ENCODE assay signal across 21 cellular contexts in the genomic region with DNA sequence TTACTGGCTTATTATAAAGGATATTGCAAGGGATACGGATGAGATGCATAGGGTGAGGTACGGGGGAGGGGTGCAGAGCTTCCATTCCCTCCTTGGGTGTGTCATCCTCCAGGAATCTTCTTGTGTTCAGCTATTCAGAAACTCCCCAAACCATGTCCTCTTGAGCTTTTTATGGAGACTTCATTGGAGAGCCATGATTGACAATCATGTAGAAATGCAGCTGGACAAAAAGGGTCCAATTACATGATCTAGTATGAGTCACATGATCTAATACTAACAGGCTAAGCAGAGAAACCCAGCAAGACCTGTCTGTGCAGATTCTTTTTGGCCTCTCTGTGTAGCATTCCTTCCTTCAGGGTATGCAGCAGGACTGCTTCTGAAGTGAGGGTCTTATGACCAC. TPM values are rescaled to one million over a fixed set of nuclear protein-coding genes. Genes with fewer than 3 reads are reported as not detected.
DNase-seq lines count a peak whose midpoint lies in the region; ATAC-seq and TF ChIP-seq lines count a peak whose summit lies in the region.
"Had no signal": no experiment of that assay in that cellular context is flagged by ENCODE, and none has a peak within 500 bp of the region (broad histone marks: within the 10 kb centered on the region; RNA-seq: fewer than 3 reads in every experiment).

No MANE protein-coding gene starts in this region.

- ATAC-seq in RWPE2 (ENCODE audit: low read depth) (peak; percentile 94), GM21515 (IDR thresholded peaks at IDR 0.05; ENCODE audit: unreplicated experiment) (no peak)
- ATAC-seq: sciatic nerve had no signal

- no peaks in the 10 kb centered on the region for H3K79me2 ChIP-seq in smooth muscle cell (ENCODE audit: low read depth)

- no peak overlapping the region for H2AFZ ChIP-seq in smooth muscle cell (ENCODE audit: low read depth)

- no peak for TF ChIP-seq CTCF in RWPE2 (IDR thresholded peaks at IDR 0.05; ENCODE audit: poor library complexity, severe bottlenecking)
- TF ChIP-seq CTCF in foreskin fibroblast (IDR thresholded peaks at IDR 0.05; ENCODE audit: low read depth, low read length): no peak
- no peak for TF ChIP-seq CTCF in smooth muscle cell (IDR thresholded peaks at IDR 0.05; ENCODE audit: borderline replicate concordance, insufficient read depth, poor library complexity, severe bottlenecking)
- no peak for TF ChIP-seq CTCF in dorsolateral prefrontal cortex (IDR thresholded peaks at IDR 0.05 in 54 of 56, conservative IDR thresholded peaks at IDR 0.05 in 2 of 56; ENCODE audit: low read depth in 1 of 56, partially characterized antibody in 56 of 56)

- H4K20me1 ChIP-seq in smooth muscle cell (ENCODE audit: low read depth): no peaks in the 10 kb centered on the region

- H3K9me3 ChIP-seq in RWPE2 (ENCODE audit: severe bottlenecking) (no peaks in the 10 kb centered on the region), smooth muscle cell (replicated peaks; ENCODE audit: low read depth) (no peaks in the 10 kb centered on the region)
- H3K9me3 ChIP-seq: neutrophil, testis had no signal

- H3K27ac ChIP-seq in RWPE2 (ENCODE audit: poor library complexity, severe bottlenecking) (peak overlapping the region; percentile 38), smooth muscle cell (ENCODE audit: low read depth) (peak overlapping the region; percentile 18), dorsolateral prefrontal cortex (no peak overlapping the region)
- H3K27ac ChIP-seq: C4-2B, neutrophil, SK-N-MC, testis had no signal

- WGBS in smooth muscle cell (ENCODE audit: low lambda C conversion rate): 28% methylated on average over 2 of the region's 2 CpGs

- DNase-seq in HS-5 (ENCODE audit: low read depth) (peak; percentile 23), RWPE2 (ENCODE audit: low spot score) (no peak), foreskin fibroblast (peak; percentile 29 to 66), smooth muscle cell (lab: John Stamatoyannopoulos, UW; ENCODE audit: unreplicated experiment) (no peak), dorsolateral prefrontal cortex (no peak), G401 (ENCODE audit: low spot score) (no peak)
- DNase-seq: activated CD4-positive, alpha-beta memory T cell treated with anti-CD3 and anti-CD28 coated beads for 36 hours; DND-41; H9; immature natural killer cell; midbrain; NCI-H1105; stimulated activated CD4-positive, alpha-beta T cell treated with anti-CD3 and anti-CD28 coated beads, Interleukin-4, amount 100 ng/mL, for 1 hour; stimulated activated CD8-positive, alpha-beta memory T cell treated with anti-CD3 and anti-CD28 coated beads, Interleukin-4, amount 100 ng/mL, for 48 hours; testis had no signal

- no peaks in the 10 kb centered on the region for H3F3A ChIP-seq in smooth muscle cell (ENCODE audit: low read depth)

- intact Hi-C loops in dorsolateral prefrontal cortex (cut with DNase I): no loop called here

- H3K9ac ChIP-seq in smooth muscle cell (ENCODE audit: low read depth): no peak overlapping the region

- H3K36me3 ChIP-seq in RWPE2 (ENCODE audit: low read depth) (no peaks in the 10 kb centered on the region), smooth muscle cell (ENCODE audit: low read depth) (no peaks in the 10 kb centered on the region)
- H3K36me3 ChIP-seq: neutrophil had no signal

- H3K4me1 ChIP-seq in RWPE2 (ENCODE audit: insufficient read depth, poor library complexity, severe bottlenecking): peaks cover 28% of the 10 kb centered on the region
- H3K4me1 ChIP-seq in smooth muscle cell (ENCODE audit: low read depth): no peaks in the 10 kb centered on the region
- H3K4me1 ChIP-seq: testis had no signal

- in situ Hi-C loops in G401 (cut with HindIII; ENCODE audit: low sequenced_read_pairs): no loop called here

- H3K4me2 ChIP-seq in smooth muscle cell: peak overlapping the region; percentile 29

- H3K4me3 ChIP-seq in RWPE2 (ENCODE audit: severe bottlenecking) (no peak overlapping the region), foreskin fibroblast (ENCODE audit: low read depth in 1 of 2, low read length in 2 of 2) (no peak overlapping the region), smooth muscle cell (no peak overlapping the region), dorsolateral prefrontal cortex (no peak overlapping the region)
- H3K4me3 ChIP-seq: SK-N-MC, testis had no signal

- no peaks in the 10 kb centered on the region for H3K27me3 ChIP-seq in RWPE2 (ENCODE audit: insufficient read depth, poor library complexity, severe bottlenecking)
- no peaks in the 10 kb centered on the region for H3K27me3 ChIP-seq in smooth muscle cell (ENCODE audit: low read depth)
- no peaks in the 10 kb centered on the region for H3K27me3 ChIP-seq in dorsolateral prefrontal cortex
- H3K27me3 ChIP-seq: neutrophil, testis had no signal

RNA-seq across cellular contexts. Expression of a gene that starts 23.9 kb away (rescaled TPM):
- total RNA-seq in smooth muscle cell: 3.9 and 13.3 TPM in 2 replicates
- polyA plus RNA-seq in smooth muscle cell: 3.0 and 3.5 TPM in 2 replicates
- total RNA-seq in dorsolateral prefrontal cortex: 10 to 100 TPM in 39 of 120 experiments, 1 to 10 TPM in 78, under 1 TPM in 3; 0.72 to 33.0 (median 7.0) TPM
- 1.3 and 1.6 TPM in 2 replicates for total RNA-seq in G401 (2014; rRNA removed; shearing (Covaris generic))

RNA-seq across cellular contexts. Expression of a gene that starts 32.2 kb away (rescaled TPM):
- total RNA-seq in smooth muscle cell (not detected in 2 replicates), dorsolateral prefrontal cortex (1 to 10 TPM in 25 of 120 experiments, under 1 TPM in 19, not detected in 76; 0.47 to 3.4 (median 1.2) TPM)
- not detected in 2 replicates for polyA plus RNA-seq in smooth muscle cell
- total RNA-seq in G401 (2014; rRNA removed; shearing (Covaris generic)): not detected in 2 replicates
- total RNA-seq: chondrocyte, H9 had no signal

Comparison
In these comparisons a context has a peak if more than half of its experiments do, and no peak if none do; other contexts are left out.
1. DNase-seq: peak in HS-5 (single experiment) and foreskin fibroblast (2 of 2); none in RWPE2 (single experiment), smooth muscle cell (single experiment), dorsolateral prefrontal cortex (0 of 10) and G401 (single experiment).
2. H3K27ac ChIP-seq: peak in RWPE2 (single experiment) and smooth muscle cell (single experiment); none in dorsolateral prefrontal cortex (0 of 59).